ENCODE assay signal across 8 cellular contexts in the genomic region with DNA sequence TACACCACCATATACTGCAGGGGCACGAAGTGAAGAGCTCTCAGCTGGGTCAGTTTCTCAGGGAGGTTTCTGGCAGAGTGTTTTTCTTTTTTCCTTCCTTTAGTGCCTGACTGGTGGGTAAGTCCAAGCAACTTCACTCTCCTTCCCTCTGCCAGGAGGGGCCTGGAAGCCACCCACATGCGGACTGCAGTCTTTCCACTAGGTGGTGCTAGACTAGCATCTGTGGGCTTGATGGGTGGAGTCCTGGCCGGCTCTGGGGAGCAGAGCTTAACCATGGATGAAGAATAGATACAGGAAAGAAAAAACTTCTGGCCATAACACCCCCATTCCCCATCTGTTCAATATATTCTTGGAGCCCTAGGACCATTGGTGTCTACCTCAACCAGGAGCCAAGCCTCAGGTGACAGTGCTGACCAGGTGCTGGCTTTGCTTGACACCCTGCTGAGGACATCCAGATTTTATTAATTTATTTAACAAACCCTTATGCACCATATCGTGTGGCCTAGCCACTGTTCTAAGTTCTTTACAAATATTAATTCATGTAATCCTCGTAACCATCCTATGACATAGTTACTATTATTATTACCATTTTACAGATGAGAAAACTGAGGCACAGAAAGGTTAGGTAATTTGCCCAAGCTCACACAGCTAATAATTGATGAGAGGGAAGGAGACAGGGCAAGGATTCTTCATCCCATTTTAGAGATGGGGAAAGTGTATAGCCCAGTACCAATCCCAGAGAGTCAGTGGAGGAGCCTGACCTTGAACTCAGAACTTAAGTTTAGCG.
DNase-seq lines count a peak whose midpoint lies in the region; ATAC-seq and TF ChIP-seq lines count a peak whose summit lies in the region.

No MANE protein-coding gene starts in this region.

- peak; percentile 30 for TF ChIP-seq CTCF in GM12801 (IDR thresholded peaks at IDR 0.05; ENCODE audit: extremely low read depth, insufficient read length)

- in situ Hi-C loops in ACHN (cut with HindIII; ENCODE audit: low pct_ligation_motif_present, low pct_unique_long_range_greater_than_20kb, low sequenced_read_pairs) = no loop called here

- DNase-seq in ACHN (peak; percentile 65), NCI-H187 (lab: John Stamatoyannopoulos, UW) (peak; percentile 37 to 69), T-helper 2 cell (peak in 3 of 5 experiments; percentile 13 to 44 (median 20)), ecto neural progenitor cell (ENCODE audit: low spot score) (peak; percentile 81), mucosa of gallbladder (ENCODE audit: low spot score) (peak; percentile 22)
- DNase-seq in effector CD4-positive, alpha-beta T cell = no peak

- ATAC-seq in HG02642 (IDR thresholded peaks at IDR 0.05; ENCODE audit: poor library complexity, unreplicated experiment) = no peak
